28 cellular contexts compared by ENCODE assay signal in the genomic region with DNA sequence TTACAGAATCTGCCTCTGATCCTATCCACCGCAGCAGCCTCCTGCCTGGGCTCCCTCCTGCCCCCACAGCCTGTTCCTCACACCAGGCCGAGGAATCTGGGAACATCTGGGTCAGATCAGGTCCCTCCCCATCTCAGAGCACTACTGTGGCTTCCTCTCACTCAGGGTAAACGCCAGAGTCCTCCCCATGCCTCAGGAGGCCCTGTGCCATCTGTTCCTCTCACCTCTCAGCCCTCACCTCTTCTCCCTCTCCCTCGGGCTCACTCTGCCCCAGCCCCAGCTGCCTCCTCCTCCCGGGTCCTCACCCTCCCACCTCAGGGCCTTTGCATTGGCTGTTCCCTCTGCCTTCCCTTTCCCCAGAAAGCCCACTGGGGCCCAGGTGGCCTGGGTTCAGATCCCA. TPM values are rescaled to one million over a fixed set of nuclear protein-coding genes. Genes with fewer than 3 reads are reported as not detected.
DNase-seq lines count a peak whose midpoint lies in the region; ATAC-seq and TF ChIP-seq lines count a peak whose summit lies in the region.
"Had no signal": no experiment of that assay in that cellular context is flagged by ENCODE, and none has a peak within 500 bp of the region (broad histone marks: within the 10 kb centered on the region; RNA-seq: fewer than 3 reads in every experiment).

No MANE protein-coding gene starts in this region.

- no peak for ATAC-seq in HG03159 (IDR thresholded peaks at IDR 0.05; ENCODE audit: unreplicated experiment)
- ATAC-seq: activated T-cell treated with anti-CD3 and anti-CD28 coated beads, Interleukin-2, amount 50 U/mL, for 72 hours; gastrocnemius medialis; HCT116; left lung; naive thymus-derived CD4-positive, alpha-beta T cell; right cardiac atrium had no signal

- no peak overlapping the region for H3K27ac ChIP-seq in endodermal cell (ENCODE audit: low read depth, low read length)
- no peak overlapping the region for H3K27ac ChIP-seq in spleen
- no peak overlapping the region for H3K27ac ChIP-seq in brain microvascular endothelial cell
- H3K27ac ChIP-seq: BLaER1, cardiac muscle cell, gastrocnemius medialis, left lung, parathyroid adenoma, Peyer's patch, VCaP had no signal

- in situ Hi-C loops in brain microvascular endothelial cell (cut with HindIII; ENCODE audit: low pct_ligation_motif_present, low sequenced_read_pairs): no loop called here

- H3K36me3 ChIP-seq in endodermal cell (ENCODE audit: control insufficient read depth, insufficient read depth, low read length) (no peaks in the 10 kb centered on the region), spleen (peaks cover 0 to 7% (median 0%) of the 10 kb centered on the region in 6 donors), brain microvascular endothelial cell (replicated peaks) (no peaks in the 10 kb centered on the region)
- H3K36me3 ChIP-seq: BLaER1, cardiac muscle cell, gastrocnemius medialis, left lung, Peyer's patch had no signal

- H3K36me3 Mint-ChIP-seq in activated naive CD8-positive, alpha-beta T cell: peaks cover 15% of the 10 kb centered on the region
- H3K36me3 Mint-ChIP-seq in activated naive CD8-positive, alpha-beta T cell treated with anti-CD3 and anti-CD28 coated beads for 36 hours: peaks cover 17% of the 10 kb centered on the region
- H3K36me3 Mint-ChIP-seq in endodermal cell (ENCODE audit: low read depth): no peaks in the 10 kb centered on the region
- H3K36me3 Mint-ChIP-seq: mesothelial cell of epicardium had no signal

- H3K4me3 Mint-ChIP-seq in activated naive CD8-positive, alpha-beta T cell: no peak overlapping the region
- H3K4me3 Mint-ChIP-seq in activated naive CD8-positive, alpha-beta T cell treated with anti-CD3 and anti-CD28 coated beads for 36 hours: no peak overlapping the region
- H3K4me3 Mint-ChIP-seq in endodermal cell: no peak overlapping the region
- H3K4me3 Mint-ChIP-seq: activated naive CD4-positive, alpha-beta T cell treated with anti-CD3 and anti-CD28 coated beads, Interleukin-2, amount 50 U/mL, for 24 hours; activated T-cell treated with anti-CD3 and anti-CD28 coated beads, Interleukin-2, amount 50 U/mL, for 72 hours; mesothelial cell of epicardium; naive thymus-derived CD4-positive, alpha-beta T cell had no signal

- TF ChIP-seq CTCF in HFF-Myc (IDR thresholded peaks at IDR 0.05; ENCODE audit: low read depth, low read length, missing control alignments): no peak
- no peak for TF ChIP-seq CTCF in endodermal cell (conservative IDR thresholded peaks at IDR 0.05)
- TF ChIP-seq CTCF in spleen (IDR thresholded peaks at IDR 0.05 in 8 of 11, conservative IDR thresholded peaks at IDR 0.05 in 3 of 11): no peak
- no peak for TF ChIP-seq CTCF in brain microvascular endothelial cell (IDR thresholded peaks at IDR 0.05; ENCODE audit: low read depth, low read length, missing control alignments)

- H3K27ac Mint-ChIP-seq in activated naive CD8-positive, alpha-beta T cell: peak overlapping the region; percentile 22
- no peak overlapping the region for H3K27ac Mint-ChIP-seq in activated naive CD8-positive, alpha-beta T cell treated with anti-CD3 and anti-CD28 coated beads for 36 hours
- no peak overlapping the region for H3K27ac Mint-ChIP-seq in endodermal cell
- H3K27ac Mint-ChIP-seq: activated naive CD4-positive, alpha-beta T cell treated with anti-CD3 and anti-CD28 coated beads, Interleukin-2, amount 50 U/mL, for 24 hours; activated T-cell treated with anti-CD3 and anti-CD28 coated beads, Interleukin-2, amount 50 U/mL, for 72 hours; mesothelial cell of epicardium had no signal

- no peaks in the 10 kb centered on the region for H3K9me3 Mint-ChIP-seq in activated naive CD8-positive, alpha-beta T cell (ENCODE audit: low read depth)
- no peaks in the 10 kb centered on the region for H3K9me3 Mint-ChIP-seq in activated naive CD8-positive, alpha-beta T cell treated with anti-CD3 and anti-CD28 coated beads for 36 hours
- no peaks in the 10 kb centered on the region for H3K9me3 Mint-ChIP-seq in endodermal cell
- H3K9me3 Mint-ChIP-seq: activated naive CD4-positive, alpha-beta T cell treated with anti-CD3 and anti-CD28 coated beads, Interleukin-2, amount 50 U/mL, for 24 hours; mesothelial cell of epicardium; naive thymus-derived CD4-positive, alpha-beta T cell had no signal

- no peak for TF ChIP-seq POLR2A in spleen (IDR thresholded peaks at IDR 0.05)

- no peak for DNase-seq in activated naive CD8-positive, alpha-beta T cell treated with anti-CD3 and anti-CD28 coated beads for 36 hours
- DNase-seq in HFF-Myc (ENCODE audit: extremely low read depth, low read depth) (peak; percentile 9), endodermal cell (peak; percentile 23), spleen (peak; percentile 41), brain microvascular endothelial cell (no peak), DMS153 treated with DMSO at 0.1 percent for 48 hours (lab: John Stamatoyannopoulos, UW; ENCODE audit: unreplicated experiment) (no peak)
- DNase-seq: activated CD4-positive, alpha-beta T cell treated with anti-CD3 and anti-CD28 coated beads for 48 hours; activated T-cell treated with anti-CD3 and anti-CD28 coated beads, Interleukin-2, amount 50 U/mL, for 72 hours; aorta; COR-L47; gastrocnemius medialis; left lung; naive thymus-derived CD4-positive, alpha-beta T cell; NCI-H524 treated with DMSO at 0.1 percent for 48 hours; right cardiac atrium; SIG-M5; stimulated activated CD4-positive, alpha-beta T cell treated with anti-CD3 and anti-CD28 coated beads, Interleukin-2, amount 100 ng/mL, for 48 hours; T-helper 9 cell had no signal

- H3K4me1 Mint-ChIP-seq in activated naive CD8-positive, alpha-beta T cell (ENCODE audit: low read depth): peaks cover 25% of the 10 kb centered on the region
- peaks cover 20% of the 10 kb centered on the region for H3K4me1 Mint-ChIP-seq in activated naive CD8-positive, alpha-beta T cell treated with anti-CD3 and anti-CD28 coated beads for 36 hours
- no peaks in the 10 kb centered on the region for H3K4me1 Mint-ChIP-seq in endodermal cell
- H3K4me1 Mint-ChIP-seq: mesothelial cell of epicardium had no signal

- H3K27me3 ChIP-seq in endodermal cell (ENCODE audit: control insufficient read depth, insufficient read depth, low read length, poor library complexity, severe bottlenecking): no peaks in the 10 kb centered on the region
- peaks cover 0 to 23% (median 7%) of the 10 kb centered on the region in 7 donors for H3K27me3 ChIP-seq in spleen (replicated peaks in 1 of 7)
- peaks cover 3% of the 10 kb centered on the region for H3K27me3 ChIP-seq in brain microvascular endothelial cell (replicated peaks)
- H3K27me3 ChIP-seq: BLaER1, cardiac muscle cell, Peyer's patch had no signal

- no peaks in the 10 kb centered on the region for H3K27me3 Mint-ChIP-seq in activated naive CD8-positive, alpha-beta T cell
- no peaks in the 10 kb centered on the region for H3K27me3 Mint-ChIP-seq in activated naive CD8-positive, alpha-beta T cell treated with anti-CD3 and anti-CD28 coated beads for 36 hours
- H3K27me3 Mint-ChIP-seq in endodermal cell (ENCODE audit: insufficient read depth): peaks cover 5% of the 10 kb centered on the region
- H3K27me3 Mint-ChIP-seq: activated naive CD4-positive, alpha-beta T cell treated with anti-CD3 and anti-CD28 coated beads, Interleukin-2, amount 50 U/mL, for 24 hours; naive thymus-derived CD4-positive, alpha-beta T cell had no signal

- no peaks in the 10 kb centered on the region for H3K9me3 ChIP-seq in endodermal cell (ENCODE audit: control insufficient read depth, low read length)
- peaks cover 0 to 4% (median 0%) of the 10 kb centered on the region in 8 donors for H3K9me3 ChIP-seq in spleen
- H3K9me3 ChIP-seq: BLaER1, gastrocnemius medialis, left lung, Peyer's patch had no signal

- H3K4me3 ChIP-seq in HFF-Myc (replicated peaks; ENCODE audit: low read depth, low read length) (no peak overlapping the region), endodermal cell (ENCODE audit: low read length) (no peak overlapping the region), spleen (no peak overlapping the region), brain microvascular endothelial cell (ENCODE audit: low read depth, low read length) (no peak overlapping the region)
- H3K4me3 ChIP-seq: BLaER1, cardiac muscle cell, gastrocnemius medialis, left lung, Peyer's patch had no signal

- WGBS in endodermal cell (ENCODE audit: insufficient coverage in 1 of 2, insufficient read length in 1 of 2), 2 experiments: 83 to 85% methylated on average over 2 to 5 of the region's 5 CpGs
- WGBS in spleen, 5 donors: 58 to 69% (median 63%) methylated on average over 5 of the region's 5 CpGs

- H3K4me1 ChIP-seq in endodermal cell (ENCODE audit: control insufficient read depth, insufficient read depth, low read length) (no peaks in the 10 kb centered on the region), spleen (no peaks in the 10 kb centered on the region)
- H3K4me1 ChIP-seq: BLaER1, gastrocnemius medialis, left lung, parathyroid adenoma had no signal

- no peak overlapping the region for H3K9ac ChIP-seq in endodermal cell (ENCODE audit: extremely low read depth, low read length, poor library complexity, severe bottlenecking)
- H3K9ac ChIP-seq: BLaER1, parathyroid adenoma had no signal

- intact Hi-C loops in spleen (cut with DNase I; ENCODE audit: low total_unique reads): no loop called here

RNA-seq across cellular contexts. Expression of a gene that starts 18.2 kb away (rescaled TPM):
- total RNA-seq in activated naive CD8-positive, alpha-beta T cell treated with anti-CD3 and anti-CD28 coated beads for 36 hours: 1 to 10 TPM; 7.0 to 8.0 TPM
- under 1 TPM; 0.29 to 0.62 TPM for total RNA-seq in endodermal cell
- 0.14 TPM for polyA plus RNA-seq in endodermal cell (2013, experiment 1 of 2)
- polyA plus RNA-seq in endodermal cell (2013, experiment 2 of 2): 0.33 TPM
- total RNA-seq in spleen: 10 to 100 TPM in 3 of 7 donors, 1 to 10 TPM in 4; 4.3 to 18.9 (median 9.0) TPM
- 1 to 10 TPM in 2 of 3 donors, under 1 TPM in 1; 0.91 to 1.8 (median 1.2) TPM for polyA plus RNA-seq in spleen
- polyA plus RNA-seq: cardiac muscle cell had no signal

RNA-seq across cellular contexts. Expression of a gene that starts 54.7 kb away (rescaled TPM):
- 100 to 1,000 TPM; 169 to 170 TPM for total RNA-seq in activated naive CD8-positive, alpha-beta T cell treated with anti-CD3 and anti-CD28 coated beads for 36 hours
- total RNA-seq in endodermal cell: 10 to 100 TPM; 88.9 to 96.9 TPM
- polyA plus RNA-seq in endodermal cell (2013, experiment 1 of 2): 90.4 TPM
- 90.5 TPM for polyA plus RNA-seq in endodermal cell (2013, experiment 2 of 2)
- 10 to 100 TPM; 58.9 to 85.4 (median 65.4) TPM for total RNA-seq in spleen
- polyA plus RNA-seq in spleen: 10 to 100 TPM; 53.2 to 66.4 (median 55.5) TPM

Comparison
In these comparisons a context has a peak if more than half of its experiments do, and no peak if none do; other contexts are left out.
1. DNase-seq: peak in HFF-Myc (single experiment), endodermal cell (single experiment) and spleen (single experiment); none in activated naive CD8-positive, alpha-beta T cell treated with anti-CD3 and anti-CD28 coated beads for 36 hours (single experiment), brain microvascular endothelial cell (single experiment) and DMS153 treated with DMSO at 0.1 percent for 48 hours (single experiment).